ENCODE assay signal across 9 cellular contexts in genomic region chr9:76419782-76420380, GRCh38. TPM values are rescaled to one million over a fixed set of nuclear protein-coding genes. Genes with fewer than 3 reads are reported as not detected.
DNase-seq lines count a peak whose midpoint lies in the region; ATAC-seq and TF ChIP-seq lines count a peak whose summit lies in the region.
"Had no signal": no experiment of that assay in that cellular context is flagged by ENCODE, and none has a peak within 500 bp of the region (broad histone marks: within the 10 kb centered on the region; RNA-seq: fewer than 3 reads in every experiment).

No MANE protein-coding gene starts in this region.

- H3K27me3 ChIP-seq in breast epithelium = no peaks in the 10 kb centered on the region
- no peaks in the 10 kb centered on the region for H3K27me3 ChIP-seq in upper lobe of right lung
- no peaks in the 10 kb centered on the region for H3K27me3 ChIP-seq in testis

- H3K36me3 ChIP-seq in breast epithelium (no peaks in the 10 kb centered on the region), upper lobe of right lung (no peaks in the 10 kb centered on the region), testis (ENCODE audit: low read depth, missing control alignments) (no peaks in the 10 kb centered on the region)

- DNase-seq in MCF 10A (ENCODE audit: unreplicated experiment) (peak; percentile 59), breast epithelium (ENCODE audit: low spot score in 2 of 2) (no peak), NCI-H748 treated with DMSO at 0.1 percent for 48 hours (lab: John Stamatoyannopoulos, UW) (peak; percentile 16), fibroblast of peridontal ligament (ENCODE audit: extremely low read depth) (peak; percentile 27), upper lobe of right lung (no peak), islet precursor cell (no peak), hypothalamus (lab: John Stamatoyannopoulos, UW) (no peak), testis (no peak)
- DNase-seq: foreskin melanocyte had no signal

- no peaks in the 10 kb centered on the region for H3K27me3 Mint-ChIP-seq in MCF 10A (ENCODE audit: insufficient read depth, unreplicated experiment)

- no peaks in the 10 kb centered on the region for H3K9me3 Mint-ChIP-seq in MCF 10A (ENCODE audit: unreplicated experiment)

- peak; percentile 80 for ATAC-seq in upper lobe of right lung

- no peak overlapping the region for H3K4me3 Mint-ChIP-seq in MCF 10A (ENCODE audit: unreplicated experiment)

- TF ChIP-seq CTCF in MCF 10A (IDR thresholded peaks at IDR 0.05; ENCODE audit: unreplicated experiment) = peak; percentile 46
- TF ChIP-seq CTCF in breast epithelium (IDR thresholded peaks at IDR 0.05) = peak in 1 of 3 donors; percentile 11
- peak; percentile 62 for TF ChIP-seq CTCF in upper lobe of right lung (IDR thresholded peaks at IDR 0.05)
- TF ChIP-seq CTCF in testis (IDR thresholded peaks at IDR 0.05) = no peak

- no peak overlapping the region for H3K4me3 ChIP-seq in breast epithelium
- H3K4me3 ChIP-seq in upper lobe of right lung = no peak overlapping the region
- H3K4me3 ChIP-seq in testis = no peak overlapping the region

- H3K27ac Mint-ChIP-seq in MCF 10A (ENCODE audit: low read depth, unreplicated experiment) = no peak overlapping the region

- H3K27ac ChIP-seq in breast epithelium (no peak overlapping the region), upper lobe of right lung (no peak overlapping the region), testis (no peak overlapping the region)

- 69 to 83% methylated on average over 2 of the region's 2 CpGs for WGBS in testis, 2 donors

- H3K4me1 ChIP-seq in breast epithelium = no peaks in the 10 kb centered on the region
- no peaks in the 10 kb centered on the region for H3K4me1 ChIP-seq in upper lobe of right lung
- no peaks in the 10 kb centered on the region for H3K4me1 ChIP-seq in testis

- TF ChIP-seq POLR2A in breast epithelium (IDR thresholded peaks at IDR 0.05) (no peak), testis (IDR thresholded peaks at IDR 0.05) (no peak)

- no TSS peak for BruUV-seq in MCF 10A (replicated peaks; lab: Mats Ljungman, UMichigan)

- POLR2A ChIA-PET in MCF 10A (lab: Yijun Ruan, JAX) = interaction anchor here (0.7 kb wide), 1 partner anchor 61 kb away, joined by 3 read pairs; no protein-coding TSS in a partner anchor

- H3K36me3 Mint-ChIP-seq in MCF 10A (ENCODE audit: insufficient read depth, unreplicated experiment) = no peaks in the 10 kb centered on the region

- CTCF ChIA-PET in MCF 10A (lab: Yijun Ruan, JAX) = interaction anchor here (0.5 to 1.9 kb wide), 16 partner anchors 8 to 347 kb away, joined by 3 to 10 read pairs (median 4); no protein-coding TSS in a partner anchor

- H3K9me3 ChIP-seq in breast epithelium (no peaks in the 10 kb centered on the region), upper lobe of right lung (no peaks in the 10 kb centered on the region), testis (no peaks in the 10 kb centered on the region)

- intact Hi-C loops in MCF 10A (cut with micrococcal nuclease) (no loop called here), breast epithelium (cut with DNase I; ENCODE audit: low total_unique reads) (no loop called here), upper lobe of right lung (cut with DNase I) (no loop called here), testis (cut with DNase I; ENCODE audit: low total_unique reads) (no loop called here)

- peaks cover 10% of the 10 kb centered on the region for H3K4me1 Mint-ChIP-seq in MCF 10A (ENCODE audit: insufficient read depth, unreplicated experiment)

RNA-seq across cellular contexts. Expression of gene RFK, which starts 25.7 kb away (rescaled TPM):
- 22.6 and 27.0 TPM in 2 replicates for total RNA-seq in MCF 10A (2022)
- 10 to 100 TPM; 12.2 to 26.2 (median 23.9) TPM for total RNA-seq in breast epithelium
- 19.4 TPM for total RNA-seq in upper lobe of right lung
- total RNA-seq in testis = 10 to 100 TPM; 39.3 to 41.8 TPM
- polyA plus RNA-seq in testis (ENCODE audit: insufficient read depth, low read depth, low replicate concordance) = 69.7 TPM

RNA-seq across cellular contexts. Expression of gene GCNT1, which starts 39.1 kb away (rescaled TPM):
- total RNA-seq in MCF 10A (2022) (11.5 and 12.4 TPM in 2 replicates), breast epithelium (10 to 100 TPM in 2 of 3 donors, 1 to 10 TPM in 1; 7.9 to 16.5 (median 10.1) TPM), upper lobe of right lung (8.5 TPM), testis (1 to 10 TPM; 2.1 to 7.5 TPM)
- 6.0 TPM for polyA plus RNA-seq in testis (ENCODE audit: insufficient read depth, low read depth, low replicate concordance)

Comparison
In these comparisons a context has a peak if more than half of its experiments do, and no peak if none do; other contexts are left out.
1. DNase-seq: peak in MCF 10A (single experiment), NCI-H748 treated with DMSO at 0.1 percent for 48 hours (single experiment) and fibroblast of peridontal ligament (single experiment); none in breast epithelium (0 of 2), upper lobe of right lung (single experiment), islet precursor cell (single experiment), hypothalamus (0 of 51) and testis (single experiment).
2. CTCF ChIP-seq: peak in MCF 10A (single experiment) and upper lobe of right lung (single experiment); none in testis (0 of 3).